ENCODE assay signal across 12 cellular contexts in genomic region chr9:124392254-124392653, GRCh38. TPM values are rescaled to one million over a fixed set of nuclear protein-coding genes. Genes with fewer than 3 reads are reported as not detected.
DNase-seq lines count a peak whose midpoint lies in the region; ATAC-seq and TF ChIP-seq lines count a peak whose summit lies in the region.
"Had no signal": no experiment of that assay in that cellular context is flagged by ENCODE, and none has a peak within 500 bp of the region (broad histone marks: within the 10 kb centered on the region; RNA-seq: fewer than 3 reads in every experiment).

No MANE protein-coding gene starts in this region.

- H3K27ac ChIP-seq in HL-60 (replicated peaks) = peak overlapping the region; percentile 98
- H3K27ac ChIP-seq in gastrocnemius medialis = peak overlapping the region in 3 of 4 donors; percentile 15 to 35 (median 30)
- H3K27ac ChIP-seq: esophagus squamous epithelium had no signal

- no peak for TF ChIP-seq CTCF in HL-60 (IDR thresholded peaks at IDR 0.05; ENCODE audit: insufficient read depth, low read length)
- no peak for TF ChIP-seq CTCF in gastrocnemius medialis (IDR thresholded peaks at IDR 0.05 in 4 of 5, conservative IDR thresholded peaks at IDR 0.05 in 1 of 5)

- DNase-seq in HL-60 (ENCODE audit: low read depth in 1 of 2, low spot score in 1 of 2) (peak; percentile 99 to 100), RPMI7951 (ENCODE audit: low read depth) (peak; percentile 60), fibroblast of gingiva (ENCODE audit: low read depth) (peak; percentile 43), gastrocnemius medialis (peak in 1 of 2 donors; percentile 64), kidney tubule cell (ENCODE audit: low spot score) (no peak), T-helper 9 cell (no peak)
- DNase-seq: activated B cell treated with CpG ODN at 0.5 μM for 24 hours; central memory CD4-positive, alpha-beta T cell; esophagus squamous epithelium had no signal

- no peak for TF ChIP-seq POLR2A in gastrocnemius medialis (IDR thresholded peaks at IDR 0.05)

- ATAC-seq in gastrocnemius medialis (peak; percentile 27 to 64), GM18867 (IDR thresholded peaks at IDR 0.05; ENCODE audit: unreplicated experiment) (no peak), HG03175 (IDR thresholded peaks at IDR 0.05; ENCODE audit: unreplicated experiment) (no peak)

- H3K36me3 ChIP-seq in gastrocnemius medialis = no peaks in the 10 kb centered on the region

- H3K4me1 ChIP-seq in gastrocnemius medialis = peaks cover 60 to 77% of the 10 kb centered on the region in 2 donors

- H3K27me3 ChIP-seq in HL-60 (ENCODE audit: insufficient read depth, poor library complexity, severe bottlenecking) = no peaks in the 10 kb centered on the region
- H3K27me3 ChIP-seq in gastrocnemius medialis = no peaks in the 10 kb centered on the region
- H3K27me3 ChIP-seq: esophagus squamous epithelium had no signal

- intact Hi-C loops in gastrocnemius medialis (cut with DNase I; ENCODE audit: low total_unique reads) = no loop called here

- in situ Hi-C loops in gastrocnemius medialis (cut with MboI; ENCODE audit: low sequenced_read_pairs in 4 of 4) = loop anchor here in 1 of 4 donors (10.0 kb wide), 1 partner anchor 267 kb away; no protein-coding TSS in a partner anchor

- no peak overlapping the region for H3K4me3 ChIP-seq in HL-60 (replicated peaks; ENCODE audit: insufficient read depth, low read length)
- H3K4me3 ChIP-seq in gastrocnemius medialis = no peak overlapping the region
- H3K4me3 ChIP-seq: esophagus squamous epithelium had no signal

- H3K9me3 ChIP-seq in gastrocnemius medialis = no peaks in the 10 kb centered on the region
- H3K9me3 ChIP-seq: esophagus squamous epithelium had no signal

RNA-seq across cellular contexts. Expression of gene PSMB7, which starts 23.0 kb away (rescaled TPM):
- 259 and 268 TPM in 2 replicates for total RNA-seq in RPMI7951 (2014; rRNA removed; shearing (Covaris generic))
- total RNA-seq in gastrocnemius medialis = 100 to 1,000 TPM; 265 to 438 (median 354) TPM

RNA-seq across cellular contexts. Expression of gene ADGRD2, which starts 58.0 kb away (rescaled TPM):
- total RNA-seq in RPMI7951 (2014; rRNA removed; shearing (Covaris generic)) = not detected in 2 replicates
- not detected for total RNA-seq in gastrocnemius medialis
- total RNA-seq: activated B cell treated with CpG ODN at 0.5 μM for 24 hours; activated T-helper 1 cell treated with anti-CD3 and anti-CD28 coated beads, Interleukin-12 subunit alpha, Interleukin-12 subunit beta, Interleukin-2, Interleukin-4 antibody, amounts not matched to agents 30 ng/mL and 10 ng/mL and 1 ng/mL, durations not matched to agents 14 hours and 24 hours and 36 hours had no signal

Comparison
In these comparisons a context has a peak if more than half of its experiments do, and no peak if none do; other contexts are left out.
1. DNase-seq: peak in HL-60 (2 of 2), RPMI7951 (single experiment) and fibroblast of gingiva (single experiment); none in kidney tubule cell (single experiment) and T-helper 9 cell (single experiment).
2. ATAC-seq: peak in gastrocnemius medialis (2 of 2); none in GM18867 (single experiment) and HG03175 (single experiment).